Comparison of ENCODE assay signal across 25 cellular contexts in genomic region chr9:110327735-110328134, GRCh38. TPM values are rescaled to one million over a fixed set of nuclear protein-coding genes. Genes with fewer than 3 reads are reported as not detected.
"Had no signal": no experiment of that assay in that cellular context is flagged by ENCODE, and none has a peak within 500 bp of the region (broad histone marks: within the 10 kb centered on the region; RNA-seq: fewer than 3 reads in every experiment).

No MANE protein-coding gene starts in this region.

- H3K27me3 ChIP-seq: cardiac muscle cell had no signal

- H3K27ac ChIP-seq: cardiac muscle cell had no signal

- ATAC-seq: activated CD8-positive, alpha-beta T cell treated with anti-CD3 and anti-CD28 coated beads, Interleukin-2, amount 10 ng/mL, durations not matched to agents 7 days and 5 days; Panc1; T-helper 17 cell; WTC11 had no signal

- DNase-seq: activated CD4-positive, alpha-beta T cell treated with anti-CD3 and anti-CD28 coated beads for 48 hours; activated CD4-positive, alpha-beta T cell treated with anti-CD3 and anti-CD28 coated beads, Interleukin-2, amount 50 U/mL, for 4 hours; activated CD4-positive, CD25-positive, alpha-beta regulatory T cell treated with anti-CD3 and anti-CD28 coated beads, Interleukin-2, amount 50 U/mL, for 72 hours; activated CD8-positive, alpha-beta memory T cell treated with anti-CD3 and anti-CD28 coated beads, Interleukin-2, amount 50 U/mL, for 48 hours; activated CD8-positive, alpha-beta T cell treated with anti-CD3 and anti-CD28 coated beads, Interleukin-2, amount 10 ng/mL, durations not matched to agents 7 days and 5 days; activated effector memory CD4-positive, alpha-beta T cell treated with anti-CD3 and anti-CD28 coated beads, Interleukin-2, amount 50 U/mL, for 16 hours; activated naive CD4-positive, alpha-beta T cell treated with Interleukin-2 at 50 U/mL for 16 hours; activated T-cell treated with anti-CD3 and anti-CD28 coated beads, Interleukin-2, amount 50 U/mL, for 24 hours; amygdala; MM.1S; NCI-H1092 treated with DMSO at 0.1 percent for 48 hours; NCI-H1417 treated with DMSO at 0.1 percent for 48 hours; NCI-H1694; NCI-H2029; NCI-H2107; NCI-H446; NCI-H524; SIG-M5; T-helper 17 cell; T-helper 9 cell had no signal

- H3K4me3 ChIP-seq: cardiac muscle cell had no signal

- H3K36me3 ChIP-seq: cardiac muscle cell had no signal

RNA-seq across cellular contexts. Expression of gene TXNDC8, which starts 9.9 kb away (rescaled TPM):
- total RNA-seq: activated CD8-positive, alpha-beta T cell treated with anti-CD3 and anti-CD28 coated beads, Interleukin-2, amount 10 ng/mL, durations not matched to agents 7 days and 5 days; activated T-helper 1 cell treated with anti-CD3 and anti-CD28 coated beads, Interleukin-12 subunit alpha, Interleukin-12 subunit beta, Interleukin-2, Interleukin-4 antibody, amounts not matched to agents 30 ng/mL and 10 ng/mL and 1 ng/mL, durations not matched to agents 14 hours and 24 hours and 36 hours; astrocyte; cardiac muscle cell; T-helper 17 cell; WTC11 had no signal
- polyA plus RNA-seq: cardiac muscle cell had no signal
